In the genomic region with DNA sequence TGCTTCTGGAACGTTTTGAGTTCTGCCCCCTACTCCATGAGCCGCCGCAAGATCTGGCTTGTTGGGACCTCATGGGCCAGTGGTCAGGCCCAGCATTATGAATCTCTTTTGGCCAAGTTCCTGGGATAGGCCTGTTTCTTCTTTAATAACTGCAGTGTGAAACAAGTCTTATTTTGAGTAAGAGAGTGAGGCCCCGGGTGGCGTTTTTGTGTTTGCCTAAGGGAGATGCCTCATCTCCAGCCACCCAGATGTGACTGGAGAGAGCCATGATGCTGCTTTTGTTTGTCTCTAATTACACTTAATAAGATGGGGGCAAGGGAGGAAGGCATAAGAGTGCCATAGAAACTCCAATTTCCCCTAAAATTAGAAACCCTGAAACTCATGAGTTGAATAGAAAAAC, we compare ENCODE assay signal across 13 cellular contexts. TPM values are rescaled to one million over a fixed set of nuclear protein-coding genes. Genes with fewer than 3 reads are reported as not detected.
A peak's percentile ranks its signal among the peaks of the same experiment; 100 is the strongest.
DNase-seq lines count a peak whose midpoint lies in the region; ATAC-seq and TF ChIP-seq lines count a peak whose summit lies in the region.
"Had no signal": no experiment of that assay in that cellular context is flagged by ENCODE, and none has a peak within 500 bp of the region (broad histone marks: within the 10 kb centered on the region; RNA-seq: fewer than 3 reads in every experiment).

No MANE protein-coding gene starts in this region.

- ATAC-seq in HG03354 (IDR thresholded peaks at IDR 0.05; ENCODE audit: poor library complexity, severe bottlenecking, unreplicated experiment) (peak; percentile 34), upper lobe of right lung (no peak)
- ATAC-seq in activated naive CD8-positive, alpha-beta T cell treated with anti-CD3 and anti-CD28 coated beads, Interleukin-2, amount 50 U/mL, for 24 hours: no peak
- ATAC-seq: natural killer cell treated with Interleukin-12 subunit alpha and Interleukin-12 subunit beta and Interleukin-15 and Interleukin-18, amount 100 ng/mL, for 72 hours had no signal

- peak overlapping the region; percentile 31 for H3K27ac ChIP-seq in iPS-18a (ENCODE audit: low read length)
- H3K27ac ChIP-seq in upper lobe of right lung: peak overlapping the region; percentile 84

- no peak overlapping the region for H3K4me3 Mint-ChIP-seq in activated naive CD8-positive, alpha-beta T cell treated with anti-CD3 and anti-CD28 coated beads, Interleukin-2, amount 50 U/mL, for 24 hours
- H3K4me3 Mint-ChIP-seq: activated CD4-positive, alpha-beta memory T cell treated with anti-CD3 and anti-CD28 coated beads, Interleukin-2, amount 10 ng/mL, durations not matched to agents 7 days and 5 days; activated naive CD4-positive, alpha-beta T cell treated with anti-CD3 and anti-CD28 coated beads, Interleukin-2, amount 10 ng/mL, durations not matched to agents 7 days and 5 days; natural killer cell treated with Interleukin-12 subunit alpha and Interleukin-12 subunit beta and Interleukin-15 and Interleukin-18, amount 100 ng/mL, for 72 hours had no signal

- intact Hi-C loops in upper lobe of right lung (cut with DNase I): no loop called here

- TF ChIP-seq CTCF in upper lobe of right lung (IDR thresholded peaks at IDR 0.05): no peak

- peaks cover 13% of the 10 kb centered on the region for H3K9me3 Mint-ChIP-seq in activated naive CD8-positive, alpha-beta T cell treated with anti-CD3 and anti-CD28 coated beads, Interleukin-2, amount 50 U/mL, for 24 hours
- H3K9me3 Mint-ChIP-seq: natural killer cell treated with Interleukin-12 subunit alpha and Interleukin-12 subunit beta and Interleukin-15 and Interleukin-18, amount 100 ng/mL, for 72 hours had no signal

- H3K27me3 ChIP-seq in iPS-18a (ENCODE audit: control insufficient read depth, insufficient read depth, low read length) (no peaks in the 10 kb centered on the region), upper lobe of right lung (no peaks in the 10 kb centered on the region)

- peaks cover 36% of the 10 kb centered on the region for H3K36me3 Mint-ChIP-seq in activated naive CD8-positive, alpha-beta T cell treated with anti-CD3 and anti-CD28 coated beads, Interleukin-2, amount 50 U/mL, for 24 hours (ENCODE audit: low read depth)

- DNase-seq in NCI-H146 (lab: John Stamatoyannopoulos, UW): peak; percentile 16
- no peak for DNase-seq in NCI-H146 treated with DMSO at 0.1 percent for 48 hours (lab: John Stamatoyannopoulos, UW; ENCODE audit: unreplicated experiment)
- DNase-seq in upper lobe of right lung: no peak
- no peak for DNase-seq in activated naive CD8-positive, alpha-beta T cell treated with anti-CD3 and anti-CD28 coated beads, Interleukin-2, amount 50 U/mL, for 24 hours
- no peak for DNase-seq in effector CD4-positive, alpha-beta T cell
- no peak for DNase-seq in nucleus accumbens (lab: John Stamatoyannopoulos, UW)
- DNase-seq: activated CD4-positive, alpha-beta memory T cell treated with anti-CD3 and anti-CD28 coated beads, Interleukin-2, amount 10 ng/mL, durations not matched to agents 7 days and 5 days; activated naive CD4-positive, alpha-beta T cell treated with anti-CD3 and anti-CD28 coated beads, Interleukin-2, amount 10 ng/mL, durations not matched to agents 7 days and 5 days; DND-41; stimulated activated CD4-positive, alpha-beta T cell treated with anti-CD3 and anti-CD28 coated beads, Interleukin-15, amount 100 ng/mL, for 24 hours had no signal

- no peak overlapping the region for H3K9ac ChIP-seq in iPS-18a (ENCODE audit: low read length)

- H3K27me3 Mint-ChIP-seq in activated naive CD8-positive, alpha-beta T cell treated with anti-CD3 and anti-CD28 coated beads, Interleukin-2, amount 50 U/mL, for 24 hours: no peaks in the 10 kb centered on the region
- H3K27me3 Mint-ChIP-seq: activated CD4-positive, alpha-beta memory T cell treated with anti-CD3 and anti-CD28 coated beads, Interleukin-2, amount 10 ng/mL, durations not matched to agents 7 days and 5 days; activated naive CD4-positive, alpha-beta T cell treated with anti-CD3 and anti-CD28 coated beads, Interleukin-2, amount 10 ng/mL, durations not matched to agents 7 days and 5 days; natural killer cell treated with Interleukin-12 subunit alpha and Interleukin-12 subunit beta and Interleukin-15 and Interleukin-18, amount 100 ng/mL, for 72 hours had no signal

- H3K4me3 ChIP-seq in iPS-18a (ENCODE audit: low read length) (no peak overlapping the region), upper lobe of right lung (no peak overlapping the region)

- no peaks in the 10 kb centered on the region for H3K36me3 ChIP-seq in iPS-18a (ENCODE audit: control insufficient read depth, low read depth, low read length)
- no peaks in the 10 kb centered on the region for H3K36me3 ChIP-seq in upper lobe of right lung

- no peak overlapping the region for H3K27ac Mint-ChIP-seq in activated naive CD8-positive, alpha-beta T cell treated with anti-CD3 and anti-CD28 coated beads, Interleukin-2, amount 50 U/mL, for 24 hours
- H3K27ac Mint-ChIP-seq: activated CD4-positive, alpha-beta memory T cell treated with anti-CD3 and anti-CD28 coated beads, Interleukin-2, amount 10 ng/mL, durations not matched to agents 7 days and 5 days; activated naive CD4-positive, alpha-beta T cell treated with anti-CD3 and anti-CD28 coated beads, Interleukin-2, amount 10 ng/mL, durations not matched to agents 7 days and 5 days; natural killer cell treated with Interleukin-12 subunit alpha and Interleukin-12 subunit beta and Interleukin-15 and Interleukin-18, amount 100 ng/mL, for 72 hours had no signal

- H3K4me1 ChIP-seq in iPS-18a (ENCODE audit: control insufficient read depth, low read depth, low read length): peaks cover 53% of the 10 kb centered on the region
- peaks cover 34% of the 10 kb centered on the region for H3K4me1 ChIP-seq in upper lobe of right lung

- peaks cover 23% of the 10 kb centered on the region for H3K4me1 Mint-ChIP-seq in activated naive CD8-positive, alpha-beta T cell treated with anti-CD3 and anti-CD28 coated beads, Interleukin-2, amount 50 U/mL, for 24 hours

- H3K9me3 ChIP-seq in iPS-18a (ENCODE audit: control insufficient read depth, low read depth, low read length) (no peaks in the 10 kb centered on the region), upper lobe of right lung (no peaks in the 10 kb centered on the region)

RNA-seq across cellular contexts. Expression of gene KSR1, which starts 39.8 kb away (rescaled TPM):
- total RNA-seq in upper lobe of right lung: 52.5 TPM
